11 cellular contexts compared by ENCODE assay signal in genomic region chr9:112858625-112859147, GRCh38. TPM values are rescaled to one million over a fixed set of nuclear protein-coding genes. Genes with fewer than 3 reads are reported as not detected.
DNase-seq lines count a peak whose midpoint lies in the region; ATAC-seq, FAIRE-seq and TF ChIP-seq lines count a peak whose summit lies in the region.
"Had no signal": no experiment of that assay in that cellular context is flagged by ENCODE, and none has a peak within 500 bp of the region (broad histone marks: within the 10 kb centered on the region; RNA-seq: fewer than 3 reads in every experiment).

No MANE protein-coding gene starts in this region.

- H3K27ac ChIP-seq in coronary artery, result peak overlapping the region in 1 of 2 donors; percentile 34
- H3K27ac ChIP-seq: C4-2B had no signal

- H3K9me3 Mint-ChIP-seq in progenitor cell of endocrine pancreas (ENCODE audit: low read depth), result no peaks in the 10 kb centered on the region
- H3K9me3 Mint-ChIP-seq: activated naive CD4-positive, alpha-beta T cell treated with anti-CD3 and anti-CD28 coated beads, Interleukin-2, amount 50 U/mL, for 24 hours had no signal

- DNase-seq in AML-193 (lab: John Stamatoyannopoulos, UW) (peak; percentile 90 to 95), bronchial epithelial cell (ENCODE audit: low read depth) (peak; percentile 26), progenitor cell of endocrine pancreas (ENCODE audit: low spot score, unreplicated experiment) (no peak), HK-2 (ENCODE audit: unreplicated experiment) (no peak), coronary artery (ENCODE audit: low spot score) (no peak)
- no peak for DNase-seq in activated CD8-positive, alpha-beta memory T cell treated with anti-CD3 and anti-CD28 coated beads for 24 hours

- peaks cover 10% of the 10 kb centered on the region for H3K27me3 Mint-ChIP-seq in progenitor cell of endocrine pancreas
- H3K27me3 Mint-ChIP-seq: activated naive CD4-positive, alpha-beta T cell treated with anti-CD3 and anti-CD28 coated beads, Interleukin-2, amount 50 U/mL, for 24 hours had no signal

- H3K36me3 Mint-ChIP-seq in progenitor cell of endocrine pancreas (ENCODE audit: insufficient read depth), result peaks cover 2% of the 10 kb centered on the region
- H3K36me3 Mint-ChIP-seq: activated naive CD4-positive, alpha-beta T cell treated with anti-CD3 and anti-CD28 coated beads, Interleukin-2, amount 50 U/mL, for 24 hours had no signal

- no peak for FAIRE-seq in bronchial epithelial cell (lab: Jason Lieb, UNC)
- FAIRE-seq: islet of Langerhans had no signal

- no peak overlapping the region for H3K4me3 Mint-ChIP-seq in progenitor cell of endocrine pancreas (ENCODE audit: low read depth)
- H3K4me3 Mint-ChIP-seq: activated naive CD4-positive, alpha-beta T cell treated with anti-CD3 and anti-CD28 coated beads, Interleukin-2, amount 50 U/mL, for 24 hours had no signal

- H3K36me3 ChIP-seq in bronchial epithelial cell (ENCODE audit: control insufficient read depth, insufficient read depth, low read length), result no peaks in the 10 kb centered on the region

- H3K4me3 ChIP-seq in bronchial epithelial cell (ENCODE audit: low read depth, low read length) (no peak overlapping the region), coronary artery (no peak overlapping the region)

- no peaks in the 10 kb centered on the region for H3K27me3 ChIP-seq in bronchial epithelial cell (ENCODE audit: control insufficient read depth, insufficient read depth, low read length)

- ATAC-seq in GM19455 (IDR thresholded peaks at IDR 0.05; ENCODE audit: unreplicated experiment), result peak; percentile 67
- ATAC-seq in HG03354 (IDR thresholded peaks at IDR 0.05; ENCODE audit: poor library complexity, severe bottlenecking, unreplicated experiment), result peak; percentile 72

- peaks cover 24% of the 10 kb centered on the region for H3K4me1 Mint-ChIP-seq in progenitor cell of endocrine pancreas (ENCODE audit: low read depth)

- no peak overlapping the region for H3K27ac Mint-ChIP-seq in progenitor cell of endocrine pancreas
- H3K27ac Mint-ChIP-seq: activated naive CD4-positive, alpha-beta T cell treated with anti-CD3 and anti-CD28 coated beads, Interleukin-2, amount 50 U/mL, for 24 hours had no signal

- TF ChIP-seq CTCF in bronchial epithelial cell (IDR thresholded peaks at IDR 0.05; ENCODE audit: insufficient read depth, low read length, severe bottlenecking), result no peak
- TF ChIP-seq CTCF in progenitor cell of endocrine pancreas (IDR thresholded peaks at IDR 0.05; ENCODE audit: unreplicated experiment), result no peak
- TF ChIP-seq CTCF in coronary artery (IDR thresholded peaks at IDR 0.05), result no peak

RNA-seq across cellular contexts. Expression of gene SLC46A2, which starts 32.0 kb away (rescaled TPM):
- total RNA-seq in bronchial epithelial cell (not detected in 2 replicates), progenitor cell of endocrine pancreas (not detected in 2 replicates)

Comparison
In these comparisons a context has a peak if more than half of its experiments do, and no peak if none do; other contexts are left out.
1. DNase-seq: peak in AML-193 (2 of 2) and bronchial epithelial cell (single experiment); none in progenitor cell of endocrine pancreas (single experiment), activated CD8-positive, alpha-beta memory T cell treated with anti-CD3 and anti-CD28 coated beads for 24 hours (single experiment), HK-2 (single experiment) and coronary artery (single experiment).